In the genomic region with DNA sequence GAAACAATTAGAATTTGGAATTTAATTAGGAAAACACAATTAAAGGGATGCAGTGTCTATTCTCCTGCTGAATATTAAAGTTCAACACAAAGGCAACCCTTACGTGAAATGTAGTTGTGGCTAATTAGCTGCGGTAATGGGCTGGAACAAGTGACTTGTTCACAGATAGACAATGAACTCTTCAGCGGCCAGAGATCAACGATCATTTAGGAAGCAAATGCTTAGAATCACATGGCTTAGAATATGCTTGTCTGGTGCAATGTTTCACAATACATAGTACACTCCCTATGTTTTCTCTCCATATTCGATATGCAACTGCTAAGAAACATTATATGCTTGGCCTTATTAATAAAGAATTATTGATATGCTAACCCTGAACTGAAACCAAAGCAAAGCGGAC, we compare ENCODE assay signal across 19 cellular contexts. TPM values are rescaled to one million over a fixed set of nuclear protein-coding genes. Genes with fewer than 3 reads are reported as not detected.
DNase-seq lines count a peak whose midpoint lies in the region; ATAC-seq and TF ChIP-seq lines count a peak whose summit lies in the region.
"Had no signal": no experiment of that assay in that cellular context is flagged by ENCODE, and none has a peak within 500 bp of the region (broad histone marks: within the 10 kb centered on the region; RNA-seq: fewer than 3 reads in every experiment).

No MANE protein-coding gene starts in this region.

- no peak overlapping the region for H3K4me3 ChIP-seq in fibroblast of villous mesenchyme (ENCODE audit: low read depth, low read length)
- H3K4me3 ChIP-seq: BLaER1 treated with 17β-estradiol and CSF1 and Interleukin-3, amounts not matched to agents 10 nM and 100 nM had no signal

- peaks cover 0 to 2% (median 0%) of the 10 kb centered on the region in 6 donors for H3K9me3 Mint-ChIP-seq in immature natural killer cell
- no peaks in the 10 kb centered on the region for H3K9me3 Mint-ChIP-seq in activated naive CD8-positive, alpha-beta T cell treated with anti-CD3 and anti-CD28 coated beads, Interleukin-2, amount 50 U/mL, for 24 hours
- H3K9me3 Mint-ChIP-seq: CD8-positive, alpha-beta T cell had no signal

- H3K27me3 Mint-ChIP-seq in immature natural killer cell (ENCODE audit: low read depth in 3 of 3): peaks cover 4 to 20% (median 7%) of the 10 kb centered on the region in 3 donors
- H3K27me3 Mint-ChIP-seq in activated naive CD8-positive, alpha-beta T cell treated with anti-CD3 and anti-CD28 coated beads, Interleukin-2, amount 50 U/mL, for 24 hours: peaks cover 4% of the 10 kb centered on the region

- TF ChIP-seq CTCF in fibroblast of villous mesenchyme (IDR thresholded peaks at IDR 0.05; ENCODE audit: insufficient read depth, low read depth, low read length): no peak

- H3K36me3 Mint-ChIP-seq in immature natural killer cell: no peaks in the 10 kb centered on the region
- H3K36me3 Mint-ChIP-seq in activated naive CD8-positive, alpha-beta T cell treated with anti-CD3 and anti-CD28 coated beads, Interleukin-2, amount 50 U/mL, for 24 hours (ENCODE audit: low read depth): no peaks in the 10 kb centered on the region
- H3K36me3 Mint-ChIP-seq: CD8-positive, alpha-beta T cell had no signal

- no peak overlapping the region for H3K4me3 Mint-ChIP-seq in immature natural killer cell
- no peak overlapping the region for H3K4me3 Mint-ChIP-seq in activated naive CD8-positive, alpha-beta T cell treated with anti-CD3 and anti-CD28 coated beads, Interleukin-2, amount 50 U/mL, for 24 hours
- H3K4me3 Mint-ChIP-seq: CD8-positive, alpha-beta T cell had no signal

- ATAC-seq in activated naive CD8-positive, alpha-beta T cell treated with anti-CD3 and anti-CD28 coated beads, Interleukin-2, amount 50 U/mL, for 24 hours: no peak
- ATAC-seq: CD8-positive, alpha-beta T cell; PC-3 had no signal

- H3K27ac Mint-ChIP-seq in immature natural killer cell: no peak overlapping the region
- no peak overlapping the region for H3K27ac Mint-ChIP-seq in activated naive CD8-positive, alpha-beta T cell treated with anti-CD3 and anti-CD28 coated beads, Interleukin-2, amount 50 U/mL, for 24 hours
- H3K27ac Mint-ChIP-seq: CD8-positive, alpha-beta T cell had no signal

- DNase-seq in NCI-H1105 treated with DMSO at 0.1 percent for 48 hours (lab: John Stamatoyannopoulos, UW): peak; percentile 55
- peak; percentile 51 to 74 for DNase-seq in NCI-H526 (lab: John Stamatoyannopoulos, UW)
- DNase-seq in fibroblast of villous mesenchyme (ENCODE audit: low read depth): peak; percentile 12
- peak; percentile 7 for DNase-seq in renal cortical epithelial cell (ENCODE audit: low read depth)
- DNase-seq in cerebellar cortex (ENCODE audit: low spot score): no peak
- no peak for DNase-seq in immature natural killer cell
- no peak for DNase-seq in activated naive CD8-positive, alpha-beta T cell treated with anti-CD3 and anti-CD28 coated beads, Interleukin-2, amount 50 U/mL, for 24 hours
- DNase-seq: CD8-positive, alpha-beta T cell; Kasumi-1; NCI-H1092 treated with DMSO at 0.1 percent for 48 hours; NCI-H1694; NCI-H2081 treated with DMSO at 0.1 percent for 48 hours; NCI-H446; NCI-H82; PC-3; RPMI8226; SHP77 treated with DMSO at 0.1 percent for 48 hours; T-helper 1 cell had no signal

- no peaks in the 10 kb centered on the region for H3K4me1 Mint-ChIP-seq in immature natural killer cell
- peaks cover 2% of the 10 kb centered on the region for H3K4me1 Mint-ChIP-seq in activated naive CD8-positive, alpha-beta T cell treated with anti-CD3 and anti-CD28 coated beads, Interleukin-2, amount 50 U/mL, for 24 hours

RNA-seq across cellular contexts. Expression of a gene that starts 25.8 kb away (rescaled TPM):
- 0.32 and 1.3 TPM in 2 replicates for total RNA-seq in fibroblast of villous mesenchyme
- under 0.01 TPM in 1 of 2 replicates, not detected in the other for total RNA-seq in renal cortical epithelial cell
- under 1 TPM in 1 of 3 donors, not detected in 2; 0.02 TPM for polyA plus RNA-seq in immature natural killer cell
- total RNA-seq: CD8-positive, alpha-beta T cell; PC-3 had no signal

Comparison
In these comparisons a context has a peak if more than half of its experiments do, and no peak if none do; other contexts are left out.
1. DNase-seq: peak in NCI-H1105 treated with DMSO at 0.1 percent for 48 hours (single experiment), NCI-H526 (2 of 2), fibroblast of villous mesenchyme (single experiment) and renal cortical epithelial cell (single experiment); none in cerebellar cortex (single experiment), immature natural killer cell (0 of 3) and activated naive CD8-positive, alpha-beta T cell treated with anti-CD3 and anti-CD28 coated beads, Interleukin-2, amount 50 U/mL, for 24 hours (single experiment).